In the genomic region with DNA sequence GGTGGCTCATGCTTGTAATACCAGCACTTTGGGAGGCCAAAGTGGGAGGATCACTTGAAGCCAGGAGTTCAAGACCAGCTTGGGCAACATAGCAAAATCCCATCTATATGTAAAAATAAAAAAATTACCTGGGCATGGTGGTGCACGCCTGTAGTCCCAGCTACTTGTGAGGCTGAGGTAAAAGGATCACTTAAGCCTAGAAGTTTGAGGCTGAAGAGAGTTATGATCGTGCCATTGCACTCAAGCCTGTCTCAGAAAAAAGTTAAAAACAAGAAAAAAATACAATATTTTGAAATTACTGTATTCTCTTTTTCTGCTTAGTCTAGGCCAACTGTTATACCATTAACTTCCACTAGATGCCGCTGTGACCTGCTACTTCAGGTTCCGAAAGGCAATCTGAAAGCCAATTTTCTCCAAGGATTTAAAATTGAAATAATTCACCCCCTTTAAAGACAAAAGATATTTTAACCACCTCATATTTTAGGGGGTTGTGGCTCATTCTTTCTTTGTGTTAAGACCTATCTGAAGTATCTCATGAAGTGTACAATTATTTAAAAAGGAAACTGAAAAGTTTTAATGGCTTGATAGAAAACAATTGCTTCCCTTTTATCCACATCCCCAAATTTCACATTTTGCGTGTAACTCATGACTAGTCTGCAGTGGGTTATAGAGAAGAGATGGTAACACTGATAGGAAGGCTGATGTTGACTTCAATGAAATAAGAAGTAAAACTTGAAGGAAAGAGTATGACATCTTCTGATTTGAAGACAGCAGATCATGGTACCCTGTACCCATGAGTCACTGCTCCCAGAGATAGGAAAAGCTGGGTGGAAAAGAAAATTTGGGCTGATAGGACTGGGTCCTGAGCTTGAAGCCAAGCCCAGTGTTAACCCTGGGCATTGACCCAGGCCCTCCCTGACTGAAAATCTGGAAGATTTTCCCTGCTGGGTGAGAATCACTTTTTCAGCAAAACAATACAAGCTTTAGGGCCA, we compare ENCODE assay signal across 10 cellular contexts. TPM values are rescaled to one million over a fixed set of nuclear protein-coding genes. Genes with fewer than 3 reads are reported as not detected.
DNase-seq lines count a peak whose midpoint lies in the region; ATAC-seq, FAIRE-seq and TF ChIP-seq lines count a peak whose summit lies in the region.
"Had no signal": no experiment of that assay in that cellular context is flagged by ENCODE, and none has a peak within 500 bp of the region (broad histone marks: within the 10 kb centered on the region; RNA-seq: fewer than 3 reads in every experiment).

No MANE protein-coding gene starts in this region.

- H3K27me3 Mint-ChIP-seq in CD4-positive, alpha-beta T cell: peaks cover 4% of the 10 kb centered on the region
- H3K27me3 Mint-ChIP-seq in GM23338 (ENCODE audit: insufficient read depth, low read depth, poor library complexity): peaks cover 7% of the 10 kb centered on the region

- no peak overlapping the region for H2AFZ ChIP-seq in GM23338
- no peak overlapping the region for H2AFZ ChIP-seq in OCI-LY1 (ENCODE audit: low read length)

- H3K36me3 Mint-ChIP-seq in CD4-positive, alpha-beta T cell (ENCODE audit: low read depth): no peaks in the 10 kb centered on the region
- H3K36me3 Mint-ChIP-seq in GM23338 (ENCODE audit: low read depth): no peaks in the 10 kb centered on the region

- no peaks in the 10 kb centered on the region for H3K4me1 Mint-ChIP-seq in CD4-positive, alpha-beta T cell (ENCODE audit: low read depth)
- peaks cover 8% of the 10 kb centered on the region; the same call in 2 of the 3 replicates for H3K4me1 Mint-ChIP-seq in GM23338

- H4K20me1 ChIP-seq in GM23338 (replicated peaks; ENCODE audit: insufficient read depth) (no peaks in the 10 kb centered on the region), OCI-LY1 (ENCODE audit: insufficient read depth, low read length) (no peaks in the 10 kb centered on the region)

- H3K4me2 ChIP-seq in GM23338 (no peak overlapping the region), OCI-LY1 (ENCODE audit: low read length) (no peak overlapping the region)

- no peak for ATAC-seq in CD4-positive, alpha-beta T cell (ENCODE audit: poor library complexity)
- ATAC-seq in GM23338: no peak

- H3K9me3 ChIP-seq in CD4-positive, alpha-beta T cell (ENCODE audit: control insufficient read depth, low read length): no peaks in the 10 kb centered on the region
- H3K9me3 ChIP-seq in OCI-LY1 (ENCODE audit: low read length): no peaks in the 10 kb centered on the region
- H3K9me3 ChIP-seq: SJSA1 had no signal

- peak; percentile 99 for TF ChIP-seq CTCF in CD4-positive, alpha-beta T cell (IDR thresholded peaks at IDR 0.05)
- peak; percentile 77 to 94 for TF ChIP-seq CTCF in GM23338 (conservative IDR thresholded peaks at IDR 0.05; ENCODE audit: low read depth in 2 of 2)
- peak; percentile 65 for TF ChIP-seq CTCF in OCI-LY1 (IDR thresholded peaks at IDR 0.05; ENCODE audit: low read length)
- peak; percentile 87 for TF ChIP-seq CTCF in astrocyte of the cerebellum (IDR thresholded peaks at IDR 0.05; ENCODE audit: low read depth, low read length, missing control alignments)

- no peaks in the 10 kb centered on the region for H3K9me3 Mint-ChIP-seq in CD4-positive, alpha-beta T cell
- H3K9me3 Mint-ChIP-seq in GM23338: peaks cover 3% of the 10 kb centered on the region; the same call in 2 of the 3 replicates

- H3K9ac ChIP-seq in OCI-LY1 (ENCODE audit: low read length): no peak overlapping the region

- in situ Hi-C loops in astrocyte of the cerebellum (cut with HindIII; ENCODE audit: low sequenced_read_pairs): no loop called here

- H3K9me2 ChIP-seq in GM23338 (ENCODE audit: insufficient read depth) (no peaks in the 10 kb centered on the region), OCI-LY1 (ENCODE audit: low read depth, low read length) (no peaks in the 10 kb centered on the region)

- intact Hi-C loops in CD4-positive, alpha-beta T cell (cut with DNase I, micrococcal nuclease): loop anchor here (1.0 to 10.0 kb wide), 4 partner anchors 423 to 510 kb away; no protein-coding TSS in a partner anchor

- H3K27ac Mint-ChIP-seq in CD4-positive, alpha-beta T cell: no peak overlapping the region
- no peak overlapping the region for H3K27ac Mint-ChIP-seq in GM23338

- CTCF ChIA-PET in CD4-positive, alpha-beta T cell (lab: Charles Lee): interaction anchor here (1.0 kb wide), 1 partner anchor 9 kb away, joined by 3 read pairs; no protein-coding TSS in a partner anchor

- H3K79me2 ChIP-seq in GM23338 (replicated peaks; ENCODE audit: insufficient read depth) (no peaks in the 10 kb centered on the region), OCI-LY1 (ENCODE audit: insufficient read depth, low read length) (no peaks in the 10 kb centered on the region)

- POLR2A ChIA-PET in CD4-positive, alpha-beta T cell (lab: Charles Lee): no interaction called here

- FAIRE-seq in islet of Langerhans (lab: Jason Lieb, UNC): peak; percentile 91

- peak in 6 of 10 experiments; percentile 5 to 30 (median 14) for DNase-seq in CD4-positive, alpha-beta T cell
- DNase-seq in GM23338 (ENCODE audit: low spot score) (peak; percentile 65), astrocyte of the cerebellum (ENCODE audit: low read depth) (peak; percentile 31), mesenteric fat pad (ENCODE audit: low spot score) (no peak), NCI-H446 treated with DMSO at 0.1 percent for 48 hours (lab: John Stamatoyannopoulos, UW) (no peak)
- peak; percentile 5 to 31 (median 5) for DNase-seq in stimulated activated CD4-positive, alpha-beta T cell treated with anti-CD3 and anti-CD28 coated beads, TNF-alpha, amount 100 ng/mL, for 24 hours (ENCODE audit: low read depth in 3 of 3)

- H3K4me1 ChIP-seq in GM23338 (ENCODE audit: insufficient read depth) (no peaks in the 10 kb centered on the region), OCI-LY1 (ENCODE audit: insufficient read depth, low read length, severe bottlenecking) (no peaks in the 10 kb centered on the region)

- H3K4me3 ChIP-seq in GM23338: no peak overlapping the region
- no peak overlapping the region for H3K4me3 ChIP-seq in OCI-LY1 (ENCODE audit: low read depth, low read length, poor library complexity, severe bottlenecking)
- H3K4me3 ChIP-seq in astrocyte of the cerebellum (ENCODE audit: low read depth, low read length): no peak overlapping the region
- H3K4me3 ChIP-seq: SJSA1, skin epidermis had no signal

- H3K4me3 Mint-ChIP-seq in CD4-positive, alpha-beta T cell: no peak overlapping the region
- no peak overlapping the region for H3K4me3 Mint-ChIP-seq in GM23338

- no peaks in the 10 kb centered on the region for H3F3A ChIP-seq in GM23338 (replicated peaks; ENCODE audit: low read depth)
- H3F3A ChIP-seq in OCI-LY1 (ENCODE audit: insufficient read depth, low read length): no peaks in the 10 kb centered on the region

- H3K27ac ChIP-seq in CD4-positive, alpha-beta T cell (ENCODE audit: low read depth, low read length): no peak overlapping the region
- no peak overlapping the region for H3K27ac ChIP-seq in GM23338 (ENCODE audit: low read depth)
- H3K27ac ChIP-seq in OCI-LY1 (ENCODE audit: low read depth, low read length, poor library complexity, severe bottlenecking): no peak overlapping the region
- H3K27ac ChIP-seq: SJSA1, skin epidermis had no signal

- no peaks in the 10 kb centered on the region for H3K27me3 ChIP-seq in CD4-positive, alpha-beta T cell (ENCODE audit: control insufficient read depth, insufficient read depth, low read length)
- no peaks in the 10 kb centered on the region for H3K27me3 ChIP-seq in GM23338 (ENCODE audit: insufficient read depth)
- peaks cover 4% of the 10 kb centered on the region; the same call in 1 of the 2 replicates for H3K27me3 ChIP-seq in OCI-LY1 (ENCODE audit: insufficient read depth, low read length)
- H3K27me3 ChIP-seq: SJSA1 had no signal

- H3K36me3 ChIP-seq in GM23338 (ENCODE audit: insufficient read depth): no peaks in the 10 kb centered on the region
- H3K36me3 ChIP-seq in OCI-LY1 (ENCODE audit: insufficient read depth, low read length): no peaks in the 10 kb centered on the region
- H3K36me3 ChIP-seq: SJSA1 had no signal

TF ChIP-seq in GM23338, 12 proteins besides CTCF, POLR2A, EP300 and RAD21 (continues in another document):
- TF ChIP-seq STAT1 (IDR thresholded peaks at IDR 0.05; ENCODE audit: unreplicated experiment): no peak
- TF ChIP-seq EZH2 (IDR thresholded peaks at IDR 0.05; ENCODE audit: low read depth, unreplicated experiment): no peak
- TF ChIP-seq, protein P1, sequence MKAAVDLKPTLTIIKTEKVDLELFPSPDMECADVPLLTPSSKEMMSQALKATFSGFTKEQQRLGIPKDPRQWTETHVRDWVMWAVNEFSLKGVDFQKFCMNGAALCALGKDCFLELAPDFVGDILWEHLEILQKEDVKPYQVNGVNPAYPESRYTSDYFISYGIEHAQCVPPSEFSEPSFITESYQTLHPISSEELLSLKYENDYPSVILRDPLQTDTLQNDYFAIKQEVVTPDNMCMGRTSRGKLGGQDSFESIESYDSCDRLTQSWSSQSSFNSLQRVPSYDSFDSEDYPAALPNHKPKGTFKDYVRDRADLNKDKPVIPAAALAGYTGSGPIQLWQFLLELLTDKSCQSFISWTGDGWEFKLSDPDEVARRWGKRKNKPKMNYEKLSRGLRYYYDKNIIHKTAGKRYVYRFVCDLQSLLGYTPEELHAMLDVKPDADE (IDR thresholded peaks at IDR 0.05): no peak
- TF ChIP-seq, protein P2, sequence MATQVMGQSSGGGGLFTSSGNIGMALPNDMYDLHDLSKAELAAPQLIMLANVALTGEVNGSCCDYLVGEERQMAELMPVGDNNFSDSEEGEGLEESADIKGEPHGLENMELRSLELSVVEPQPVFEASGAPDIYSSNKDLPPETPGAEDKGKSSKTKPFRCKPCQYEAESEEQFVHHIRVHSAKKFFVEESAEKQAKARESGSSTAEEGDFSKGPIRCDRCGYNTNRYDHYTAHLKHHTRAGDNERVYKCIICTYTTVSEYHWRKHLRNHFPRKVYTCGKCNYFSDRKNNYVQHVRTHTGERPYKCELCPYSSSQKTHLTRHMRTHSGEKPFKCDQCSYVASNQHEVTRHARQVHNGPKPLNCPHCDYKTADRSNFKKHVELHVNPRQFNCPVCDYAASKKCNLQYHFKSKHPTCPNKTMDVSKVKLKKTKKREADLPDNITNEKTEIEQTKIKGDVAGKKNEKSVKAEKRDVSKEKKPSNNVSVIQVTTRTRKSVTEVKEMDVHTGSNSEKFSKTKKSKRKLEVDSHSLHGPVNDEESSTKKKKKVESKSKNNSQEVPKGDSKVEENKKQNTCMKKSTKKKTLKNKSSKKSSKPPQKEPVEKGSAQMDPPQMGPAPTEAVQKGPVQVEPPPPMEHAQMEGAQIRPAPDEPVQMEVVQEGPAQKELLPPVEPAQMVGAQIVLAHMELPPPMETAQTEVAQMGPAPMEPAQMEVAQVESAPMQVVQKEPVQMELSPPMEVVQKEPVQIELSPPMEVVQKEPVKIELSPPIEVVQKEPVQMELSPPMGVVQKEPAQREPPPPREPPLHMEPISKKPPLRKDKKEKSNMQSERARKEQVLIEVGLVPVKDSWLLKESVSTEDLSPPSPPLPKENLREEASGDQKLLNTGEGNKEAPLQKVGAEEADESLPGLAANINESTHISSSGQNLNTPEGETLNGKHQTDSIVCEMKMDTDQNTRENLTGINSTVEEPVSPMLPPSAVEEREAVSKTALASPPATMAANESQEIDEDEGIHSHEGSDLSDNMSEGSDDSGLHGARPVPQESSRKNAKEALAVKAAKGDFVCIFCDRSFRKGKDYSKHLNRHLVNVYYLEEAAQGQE (IDR thresholded peaks at IDR 0.05; ENCODE audit: unreplicated experiment): no peak

RNA-seq across cellular contexts. Expression of a gene that starts 24.4 kb away (rescaled TPM):
- not detected for total RNA-seq in CD4-positive, alpha-beta T cell
- total RNA-seq in GM23338 (2014; rRNA removed; shearing (Covaris generic)): not detected in 2 replicates
- not detected in 2 replicates for polyA plus RNA-seq in GM23338 (2016; fragmentation: Nextera tagmentation; extraction: Ambion mirVana)
- not detected for total RNA-seq in mesenteric fat pad
- total RNA-seq: SJSA1 had no signal

Comparison
In these comparisons a context has a peak if more than half of its experiments do, and no peak if none do; other contexts are left out.
1. DNase-seq: peak in CD4-positive, alpha-beta T cell (6 of 10), GM23338 (single experiment), astrocyte of the cerebellum (single experiment) and stimulated activated CD4-positive, alpha-beta T cell treated with anti-CD3 and anti-CD28 coated beads, TNF-alpha, amount 100 ng/mL, for 24 hours (3 of 3); none in mesenteric fat pad (single experiment) and NCI-H446 treated with DMSO at 0.1 percent for 48 hours (single experiment).
2. Peak in every context shown above with its lines, with median percentiles within 50 percentile points of each other: CTCF ChIP-seq.